ENCODE assay signal across 8 cellular contexts in genomic region chr16:56610609-56611111, GRCh38. TPM values are rescaled to one million over a fixed set of nuclear protein-coding genes. Genes with fewer than 3 reads are reported as not detected.
DNase-seq lines count a peak whose midpoint lies in the region; ATAC-seq and TF ChIP-seq lines count a peak whose summit lies in the region.

No MANE protein-coding gene starts in this region.

- 17 to 21% methylated on average over 2 of the region's 2 CpGs for WGBS in body of pancreas, 2 donors
- WGBS in urinary bladder, result 14% methylated on average over 2 of the region's 2 CpGs

- H3K27me3 ChIP-seq in right atrium auricular region (no peaks in the 10 kb centered on the region), body of pancreas (no peaks in the 10 kb centered on the region)

- TF ChIP-seq CTCF in right atrium auricular region (IDR thresholded peaks at IDR 0.05) (no peak), body of pancreas (IDR thresholded peaks at IDR 0.05) (no peak), mesothelial cell of epicardium (IDR thresholded peaks at IDR 0.05; ENCODE audit: unreplicated experiment) (no peak)

- no peak for TF ChIP-seq POLR2A in body of pancreas (IDR thresholded peaks at IDR 0.05)

- H3K4me1 Mint-ChIP-seq in mesothelial cell of epicardium, result peaks cover 42% of the 10 kb centered on the region

- H3K4me1 ChIP-seq in right atrium auricular region (peaks cover 0 to 61% of the 10 kb centered on the region in 2 donors), body of pancreas (peaks cover 46% of the 10 kb centered on the region), urinary bladder (ENCODE audit: insufficient read depth) (no peaks in the 10 kb centered on the region)

- H3K4me3 ChIP-seq in right atrium auricular region, result peak overlapping the region in 1 of 2 donors; percentile 70
- no peak overlapping the region for H3K4me3 ChIP-seq in body of pancreas
- H3K4me3 ChIP-seq in urinary bladder (ENCODE audit: low read depth, low read length), result no peak overlapping the region

- DNase-seq in right atrium auricular region (ENCODE audit: low spot score), result no peak
- DNase-seq in cardiac septum (ENCODE audit: low spot score), result no peak
- DNase-seq in body of pancreas, result no peak
- DNase-seq in mesothelial cell of epicardium (ENCODE audit: low spot score in 2 of 2, unreplicated experiment in 2 of 2), result no peak
- DNase-seq in OCI-M2 (lab: John Stamatoyannopoulos, UW; ENCODE audit: unreplicated experiment), result no peak

- peak overlapping the region; percentile 23 for H3K4me3 Mint-ChIP-seq in mesothelial cell of epicardium

- no peak overlapping the region for H3K27ac Mint-ChIP-seq in mesothelial cell of epicardium

- H3K9me3 Mint-ChIP-seq in mesothelial cell of epicardium, result no peaks in the 10 kb centered on the region

- no peaks in the 10 kb centered on the region for H3K36me3 ChIP-seq in right atrium auricular region
- H3K36me3 ChIP-seq in body of pancreas (replicated peaks in 1 of 2; ENCODE audit: insufficient read depth in 1 of 2, low read depth in 2 of 2), result no peaks in the 10 kb centered on the region
- H3K36me3 ChIP-seq in urinary bladder (ENCODE audit: insufficient read depth), result no peaks in the 10 kb centered on the region

- peaks cover 36% of the 10 kb centered on the region for H3K27me3 Mint-ChIP-seq in mesothelial cell of epicardium (ENCODE audit: low read depth)

- H3K36me3 Mint-ChIP-seq in mesothelial cell of epicardium, result no peaks in the 10 kb centered on the region

- H3K9me3 ChIP-seq in right atrium auricular region (no peaks in the 10 kb centered on the region), body of pancreas (no peaks in the 10 kb centered on the region)

- peak overlapping the region; percentile 92 to 98 for H3K27ac ChIP-seq in right atrium auricular region
- peak overlapping the region; percentile 91 to 97 (median 92) for H3K27ac ChIP-seq in body of pancreas
- peak overlapping the region; percentile 74 for H3K27ac ChIP-seq in urinary bladder (ENCODE audit: low read depth)

- ATAC-seq in body of pancreas (no peak), HG03097 (IDR thresholded peaks at IDR 0.05; ENCODE audit: low FRiP score, unreplicated experiment) (no peak), GM21515 (IDR thresholded peaks at IDR 0.05; ENCODE audit: unreplicated experiment) (no peak)

- intact Hi-C loops in cardiac septum (cut with DNase I), result loop anchor here (1.0 kb wide), 1 partner anchor 16 kb away; no protein-coding TSS in a partner anchor
- intact Hi-C loops in body of pancreas (cut with DNase I), result no loop called here

RNA-seq across cellular contexts. Expression of gene MT2A, which starts 2.3 kb away (rescaled TPM):
- total RNA-seq in right atrium auricular region (100 to 1,000 TPM in 1 of 2 donors, 10 to 100 TPM in 1; 33.3 to 118 TPM), cardiac septum (108 TPM), body of pancreas (100 to 1,000 TPM in 1 of 2 donors, 10 to 100 TPM in 1; 20.0 to 211 TPM), mesothelial cell of epicardium (4.4 to 5.7 TPM (median 5.3 TPM) in 3 replicates), urinary bladder (8.2 TPM)
- 890 TPM for polyA plus RNA-seq in urinary bladder

RNA-seq across cellular contexts. Expression of gene MT1E, which starts 14.9 kb away (rescaled TPM):
- 100 to 1,000 TPM; 129 to 210 TPM for total RNA-seq in right atrium auricular region
- 36.1 TPM for total RNA-seq in cardiac septum
- total RNA-seq in body of pancreas, result 100 to 1,000 TPM in 1 of 2 donors, 10 to 100 TPM in 1; 99.9 to 679 TPM
- 0.99 TPM in 1 of 3 replicates, not detected in the others for total RNA-seq in mesothelial cell of epicardium
- total RNA-seq in urinary bladder, result 14.7 TPM
- 189 TPM for polyA plus RNA-seq in urinary bladder

RNA-seq across cellular contexts. Expression of gene MT3, which starts 21.3 kb away (rescaled TPM):
- total RNA-seq in right atrium auricular region (not detected), cardiac septum (3.0 TPM), body of pancreas (not detected), mesothelial cell of epicardium (not detected in 3 replicates), urinary bladder (1.1 TPM)
- 8.7 TPM for polyA plus RNA-seq in urinary bladder

RNA-seq across cellular contexts. Expression of gene MT1M, which starts 21.8 kb away (rescaled TPM):
- total RNA-seq in right atrium auricular region (1 to 10 TPM; 5.2 to 9.9 TPM), cardiac septum (1.1 TPM), body of pancreas (100 to 1,000 TPM in 1 of 2 donors, 1 to 10 TPM in 1; 9.6 to 112 TPM), mesothelial cell of epicardium (not detected in 3 replicates), urinary bladder (0.48 TPM)
- 182 TPM for polyA plus RNA-seq in urinary bladder

RNA-seq across cellular contexts. Expression of gene MT1A, which starts 27.8 kb away (rescaled TPM):
- total RNA-seq in right atrium auricular region (10 to 100 TPM in 1 of 2 donors, not detected in 1; 30.0 TPM), cardiac septum (1.5 TPM), body of pancreas (100 to 1,000 TPM in 1 of 2 donors, not detected in 1; 268 TPM), mesothelial cell of epicardium (not detected in 3 replicates), urinary bladder (not detected)
- 244 TPM for polyA plus RNA-seq in urinary bladder
